8 cellular contexts compared by ENCODE assay signal in genomic region chr19:4639531-4640246, GRCh38. TPM values are rescaled to one million over a fixed set of nuclear protein-coding genes. Genes with fewer than 3 reads are reported as not detected.
DNase-seq lines count a peak whose midpoint lies in the region; ATAC-seq and TF ChIP-seq lines count a peak whose summit lies in the region.

No MANE protein-coding gene starts in this region.

- CTCF ChIA-PET in HEK293 (lab: Yijun Ruan, JAX): interaction anchor here (1.8 kb wide), 1 partner anchor 20 kb away, joined by 5 read pairs; no protein-coding TSS in a partner anchor

- intact Hi-C loops in posterior vena cava (cut with DNase I): loop anchor here (5.0 to 10.0 kb wide), 2 partner anchors 65 to 82 kb away; partner anchors contain the start of gene SEMA6B (in 1 of the 2)

- H3K27me3 ChIP-seq in RWPE2 (ENCODE audit: insufficient read depth, poor library complexity, severe bottlenecking) (no peaks in the 10 kb centered on the region), neutrophil (peaks cover 14% of the 10 kb centered on the region)

- ATAC-seq in RWPE2 (ENCODE audit: low read depth): no peak
- peak; percentile 2 for ATAC-seq in esophagus mucosa

- POLR2A ChIA-PET in HEK293 (lab: Yijun Ruan, JAX): interaction anchor here (0.9 kb wide), 1 partner anchor 30 kb away, joined by 3 read pairs; the partner anchor contains the start of gene MYDGF

- no peaks in the 10 kb centered on the region for H3K36me3 ChIP-seq in ES-I3 (ENCODE audit: insufficient read depth, low read length)
- no peaks in the 10 kb centered on the region for H3K36me3 ChIP-seq in HEK293 (ENCODE audit: control insufficient read depth in 2 of 2, insufficient read depth in 1 of 2, low read length in 2 of 2)
- no peaks in the 10 kb centered on the region for H3K36me3 ChIP-seq in RWPE2 (ENCODE audit: low read depth)
- no peaks in the 10 kb centered on the region for H3K36me3 ChIP-seq in neutrophil

- peak overlapping the region; percentile 79; the same call in 1 of the 2 replicates for H3K9ac ChIP-seq in ES-I3 (ENCODE audit: low read depth, low read length)

- H3K9me3 ChIP-seq in ES-I3 (ENCODE audit: control insufficient read depth, insufficient read depth, low read length): no peaks in the 10 kb centered on the region
- H3K9me3 ChIP-seq in HEK293 (ENCODE audit: control insufficient read depth, insufficient read depth, low read depth, low read length): no peaks in the 10 kb centered on the region
- no peaks in the 10 kb centered on the region for H3K9me3 ChIP-seq in RWPE2 (ENCODE audit: severe bottlenecking)
- no peaks in the 10 kb centered on the region for H3K9me3 ChIP-seq in neutrophil

- peaks cover 7% of the 10 kb centered on the region; the same call in 1 of the 2 replicates for H3K4me1 ChIP-seq in ES-I3 (ENCODE audit: insufficient read depth, low read length)
- no peaks in the 10 kb centered on the region; the same call in 1 of the 2 replicates for H3K4me1 ChIP-seq in HEK293 (ENCODE audit: control insufficient read depth, insufficient read depth, low read length)
- H3K4me1 ChIP-seq in RWPE2 (ENCODE audit: insufficient read depth, poor library complexity, severe bottlenecking): no peaks in the 10 kb centered on the region
- H3K4me1 ChIP-seq in neutrophil (ENCODE audit: control insufficient read depth in 1 of 2, insufficient read depth in 1 of 2, low read depth in 1 of 2, low read length in 1 of 2): peaks cover 26 to 28% of the 10 kb centered on the region in 2 experiments

- peak overlapping the region; percentile 36 for H3K4me3 ChIP-seq in HEK293 (ENCODE audit: low read depth, low read length)
- H3K4me3 ChIP-seq in RWPE2 (ENCODE audit: severe bottlenecking): peak overlapping the region; percentile 52
- peak overlapping the region; percentile 69 to 71 for H3K4me3 ChIP-seq in neutrophil (ENCODE audit: low read depth in 1 of 2, low read length in 1 of 2)

- DNase-seq in RWPE2 (ENCODE audit: low spot score) (no peak), NCI-H187 treated with DMSO at 0.1 percent for 48 hours (lab: John Stamatoyannopoulos, UW) (no peak), RPMI8226 (no peak), posterior vena cava (ENCODE audit: low spot score) (no peak)

- no peak for TF ChIP-seq CTCF in HEK293 (tag by site-specific recombination; IDR thresholded peaks at IDR 0.05)
- no peak for TF ChIP-seq CTCF in RWPE2 (IDR thresholded peaks at IDR 0.05; ENCODE audit: poor library complexity, severe bottlenecking)
- no peak for TF ChIP-seq CTCF in neutrophil (IDR thresholded peaks at IDR 0.05)

- H3K27ac ChIP-seq in HEK293 (ENCODE audit: extremely low read depth, low read depth, low read length): no peak overlapping the region; the same call in 1 of the 2 replicates
- no peak overlapping the region for H3K27ac ChIP-seq in RWPE2 (ENCODE audit: poor library complexity, severe bottlenecking)
- H3K27ac ChIP-seq in neutrophil: peak overlapping the region; percentile 85

TF ChIP-seq in HEK293, 187 proteins besides CTCF, POLR2A, EP300 and RAD21:
- TF ChIP-seq KLF7 (tag by site-specific recombination; IDR thresholded peaks at IDR 0.05; ENCODE audit: borderline replicate concordance) (no peak), ZNF777 (tag by site-specific recombination; IDR thresholded peaks at IDR 0.05; ENCODE audit: borderline replicate concordance) (peak; percentile 79; the same call in 1 of the 2 replicates), SCRT2 (tag by site-specific recombination; IDR thresholded peaks at IDR 0.05) (peak; percentile 31; the same call in 1 of the 2 replicates), ZNF560 (tag by site-specific recombination; IDR thresholded peaks at IDR 0.05; ENCODE audit: borderline replicate concordance) (no peak), ELK4 (IDR thresholded peaks at IDR 0.05; ENCODE audit: borderline replicate concordance, low read depth, low read length) (no peak), ZBTB10 (tag by site-specific recombination; IDR thresholded peaks at IDR 0.05) (0 out of 2 replicates have a peak, but pooled peaks have one; percentile 34), ZNF202 (tag by site-specific recombination; IDR thresholded peaks at IDR 0.05; ENCODE audit: borderline replicate concordance) (no peak), ZNF555 (tag by site-specific recombination; conservative IDR thresholded peaks at IDR 0.05) (no peak), HIC1 (tag by site-specific recombination; IDR thresholded peaks at IDR 0.05) (0 out of 2 replicates have a peak, but pooled peaks have one; percentile 37), ZBTB1 (tag by site-specific recombination; IDR thresholded peaks at IDR 0.05) (no peak), ZNF324 (tag by site-specific recombination; IDR thresholded peaks at IDR 0.05) (no peak), ZNF621 (tag by site-specific recombination; IDR thresholded peaks at IDR 0.05) (no peak)

RNA-seq across cellular contexts. Expression of gene TNFAIP8L1, which starts 0.4 kb away (rescaled TPM):
- total RNA-seq in esophagus mucosa (8.1 TPM), posterior vena cava (1 to 10 TPM; 5.7 to 6.1 TPM)

RNA-seq across cellular contexts. Expression of gene MYDGF, which starts 30.5 kb away (rescaled TPM):
- 42.0 TPM for total RNA-seq in esophagus mucosa
- 10 to 100 TPM; 66.3 to 75.9 TPM for total RNA-seq in posterior vena cava
